ENCODE assay signal across 8 cellular contexts in genomic region chr2:27133905-27134780, GRCh38. TPM values are rescaled to one million over a fixed set of nuclear protein-coding genes. Genes with fewer than 3 reads are reported as not detected.
A peak's percentile ranks its signal among the peaks of the same experiment; 100 is the strongest.
DNase-seq lines count a peak whose midpoint lies in the region; ATAC-seq, FAIRE-seq and TF ChIP-seq lines count a peak whose summit lies in the region.

TSS of gene PREB (minus strand) at chr2:27134636. CDS start at chr2:27134421, 215 bp downstream.

- H3K4me1 ChIP-seq in H1 (replicated peaks in 1 of 4; ENCODE audit: control insufficient read depth in 3 of 4, insufficient read depth in 4 of 4, low read length in 3 of 4) = peaks cover 0 to 4% (median 3%) of the 10 kb centered on the region in 4 experiments; a peak in 5 of 7 replicates
- H3K4me1 ChIP-seq in mesendoderm (ENCODE audit: control insufficient read depth, low read depth, low read length) = peaks cover 6% of the 10 kb centered on the region

- peak; percentile 77 for ATAC-seq in GM21360 (IDR thresholded peaks at IDR 0.05; ENCODE audit: unreplicated experiment)

- H3K18ac ChIP-seq in H1 (ENCODE audit: extremely low read depth, low read length) (no peak within 1 kb of the TSS), mesendoderm (ENCODE audit: low read length) (peak within 1 kb of the TSS; percentile 44)

- H3K4ac ChIP-seq in H1 (replicated peaks; ENCODE audit: insufficient read length, low read depth, low read length) (no peak within 1 kb of the TSS), mesendoderm (ENCODE audit: low read depth, low read length) (no peak within 1 kb of the TSS)

- H4K20me1 ChIP-seq in H1 (replicated peaks in 1 of 2; ENCODE audit: control insufficient read depth in 1 of 2, insufficient read depth in 2 of 2, low read length in 2 of 2) = peaks cover 8 to 14% of the 10 kb centered on the region in 2 experiments

- no peak within 1 kb of the TSS for H2BK20ac ChIP-seq in H1 (ENCODE audit: low read length)

- H3K4me2 ChIP-seq in H1 (ENCODE audit: insufficient read depth in 1 of 2, low read depth in 2 of 2, low read length in 2 of 2) (peak within 1 kb of the TSS; percentile 61 to 77), mesendoderm (ENCODE audit: low read length) (peak within 1 kb of the TSS; percentile 93)

- H3K9ac ChIP-seq in H1 (replicated peaks in 1 of 4; ENCODE audit: extremely low read depth in 1 of 4, low read depth in 3 of 4, low read length in 3 of 4) (peak within 1 kb of the TSS; percentile 61 to 70 (median 66)), mesendoderm (ENCODE audit: low read length) (peak within 1 kb of the TSS; percentile 85)

- peak; percentile 56 to 67 for TF ChIP-seq RAD21 in H1 (IDR thresholded peaks at IDR 0.05 in 1 of 2, conservative IDR thresholded peaks at IDR 0.05 in 1 of 2; ENCODE audit: low read depth in 2 of 2, low read length in 2 of 2)

- TF ChIP-seq POLR2A in H1 (IDR thresholded peaks at IDR 0.05; ENCODE audit: control extremely low read depth in 1 of 2, low read depth in 2 of 2, low read length in 2 of 2) = no peak

- peak within 1 kb of the TSS; percentile 21; the same call in 1 of the 2 replicates for H2BK12ac ChIP-seq in H1 (ENCODE audit: low read depth, low read length)

- H2BK120ac ChIP-seq in H1 (replicated peaks; ENCODE audit: low read depth, low read length) (peak within 1 kb of the TSS; percentile 75), mesendoderm (ENCODE audit: low read depth, low read length) (no peak within 1 kb of the TSS)

- POLR2A ChIA-PET in H1 (lab: Charles Lee; ENCODE audit: partially characterized antibody) = interaction anchor here (0.6 to 2.3 kb wide), 23 partner anchors 8 to 230 kb away, joined by 3 to 24 read pairs (median 3); partner anchors contain the start of genes ABHD1, ATRAID, CAD and CGREF1

- H3K79me2 ChIP-seq in H1 (ENCODE audit: control insufficient read depth in 1 of 2, insufficient read depth in 2 of 2, low read length in 2 of 2) = peaks cover 0 to 15% of the 10 kb centered on the region in 2 experiments; a peak in 2 of 4 replicates
- H3K79me2 ChIP-seq in mesendoderm (ENCODE audit: control insufficient read depth, insufficient read depth, low read length) = peaks cover 11% of the 10 kb centered on the region

- H3K27me3 ChIP-seq in H1 (replicated peaks in 1 of 4; ENCODE audit: control insufficient read depth in 3 of 4, extremely low read depth in 1 of 4, insufficient read depth in 3 of 4, low read length in 3 of 4) (no peaks in the 10 kb centered on the region), mesendoderm (ENCODE audit: insufficient read depth, low read length, poor library complexity) (no peaks in the 10 kb centered on the region)

- H3K56ac ChIP-seq in H1 (replicated peaks; ENCODE audit: insufficient read length, low read depth, low read length) (peak within 1 kb of the TSS; percentile 26), mesendoderm (ENCODE audit: low read length) (peak within 1 kb of the TSS; percentile 89)

- peak within 1 kb of the TSS; percentile 25; the same call in 1 of the 2 replicates for H3K27ac ChIP-seq in H1 (ENCODE audit: low read depth, low read length)
- peak within 1 kb of the TSS; percentile 10 for H3K27ac ChIP-seq in mesendoderm (ENCODE audit: low read depth, low read length)

- WGBS in H1 (ENCODE audit: extremely low coverage in 1 of 2, insufficient coverage in 1 of 2, insufficient read length in 1 of 2, insufficient replicate concordance in 2 of 2, low coverage in 1 of 2, low lambda C conversion rate in 2 of 2, missing lambda C conversion rate in 1 of 2), 2 experiments = 2% methylated on average over 72 of the region's 86 CpGs; no CpG with 5 or more reads in 1 of the 2 experiments
- WGBS in mesendoderm (ENCODE audit: extremely low coverage, insufficient coverage, low lambda C conversion rate) = no CpG with 5 or more reads among the region's 86 CpGs

- peak within 1 kb of the TSS; percentile 39 for H4K91ac ChIP-seq in H1 (replicated peaks; ENCODE audit: insufficient read length, low read length)

- H3K79me1 ChIP-seq in H1 (ENCODE audit: low read depth, low read length) (peaks cover 4% of the 10 kb centered on the region), mesendoderm (ENCODE audit: low read length) (peaks cover 10% of the 10 kb centered on the region)

- H3K36me3 ChIP-seq in H1 (ENCODE audit: control insufficient read depth in 2 of 4, insufficient read depth in 4 of 4, low read length in 3 of 4) (peaks cover 2 to 26% (median 16%) of the 10 kb centered on the region in 4 experiments; a peak in 6 of 8 replicates), mesendoderm (ENCODE audit: control insufficient read depth, insufficient read depth, low read length) (peaks cover 8% of the 10 kb centered on the region)

- no peak within 1 kb of the TSS for H2AK5ac ChIP-seq in H1 (ENCODE audit: low read depth, low read length)
- no peak within 1 kb of the TSS for H2AK5ac ChIP-seq in mesendoderm (ENCODE audit: low read length)

- no peak within 1 kb of the TSS for H3K14ac ChIP-seq in H1 (ENCODE audit: insufficient read length)

- TF ChIP-seq CTCF in H1 (IDR thresholded peaks at IDR 0.05; ENCODE audit: control extremely low read depth in 1 of 3, insufficient read depth in 1 of 3, low read depth in 1 of 3, low read length in 3 of 3) = peak in 2 of 3 experiments; percentile 46 to 60; a peak in 2 of 4 replicates

- TF ChIP-seq EP300 in H1 (IDR thresholded peaks at IDR 0.05; ENCODE audit: borderline replicate concordance in 1 of 2, low read depth in 2 of 2, low read length in 2 of 2) = no peak

- DNase-seq in COLO829 (ENCODE audit: low spot score) (peak; percentile 95), HTR-8/SVneo (ENCODE audit: insufficient read length, low spot score) (peak; percentile 99), NOMO-1 treated with dmso at 0.1 percent for 144 hours (lab: John Stamatoyannopoulos, UW; ENCODE audit: unreplicated experiment) (peak; percentile 92), H1 (ENCODE audit: low read depth in 1 of 2, low spot score in 2 of 2) (peak; percentile 92 to 100), mesendoderm (peak; percentile 97)
- DNase-seq in activated CD8-positive, alpha-beta memory T cell treated with anti-CD3 and anti-CD28 coated beads for 48 hours (ENCODE audit: low read depth in 2 of 3, low spot score in 2 of 3) = peak; percentile 96 to 99 (median 98)
- peak; percentile 94 for DNase-seq in stimulated activated CD8-positive, alpha-beta memory T cell treated with anti-CD3 and anti-CD28 coated beads, Interleukin-15, amount 100 ng/mL, for 1 hour (ENCODE audit: low read depth)

- 0 out of 2 replicates have a peak within 1 kb of the TSS, but pooled peaks have one; percentile 60 for H2BK5ac ChIP-seq in H1 (ENCODE audit: low read depth, low read length)
- H2BK5ac ChIP-seq in mesendoderm (ENCODE audit: low read length) = no peak within 1 kb of the TSS

- peaks cover 2% of the 10 kb centered on the region; the same call in 1 of the 2 replicates for H3K23me2 ChIP-seq in H1 (ENCODE audit: low read depth, low read length)

- peak within 1 kb of the TSS; percentile 69 for H4K8ac ChIP-seq in H1 (ENCODE audit: extremely low read depth, insufficient read depth, low read length)
- H4K8ac ChIP-seq in mesendoderm (ENCODE audit: low read depth, low read length) = no peak within 1 kb of the TSS

- H3K9me3 ChIP-seq in H1 (ENCODE audit: insufficient read depth in 2 of 2, low read depth in 1 of 2, low read length in 1 of 2) = no peaks in the 10 kb centered on the region

- CTCF ChIA-PET in H1 (lab: Charles Lee; ENCODE audit: partially characterized antibody) = interaction anchor here (0.6 to 4.3 kb wide), 43 partner anchors 8 to 169 kb away, joined by 3 to 38 read pairs (median 5); partner anchors contain the start of genes ABHD1, ATRAID, CGREF1 and KHK

- no peak within 1 kb of the TSS for H2BK15ac ChIP-seq in H1 (ENCODE audit: low read length)
- no peak within 1 kb of the TSS for H2BK15ac ChIP-seq in mesendoderm (replicated peaks; ENCODE audit: low read depth)

- H4K5ac ChIP-seq in H1 (ENCODE audit: insufficient read length, low read depth, low read length) = peak within 1 kb of the TSS; percentile 13
- H4K5ac ChIP-seq in mesendoderm (ENCODE audit: low read length) = no peak within 1 kb of the TSS

- H3K4me3 ChIP-seq in H1 (ENCODE audit: extremely low read depth in 1 of 4, insufficient read depth in 2 of 4, low read depth in 3 of 4, low read length in 4 of 4) (peak within 1 kb of the TSS; percentile 68 to 91 (median 88)), mesendoderm (ENCODE audit: low read length) (peak within 1 kb of the TSS; percentile 69)

- peak within 1 kb of the TSS; percentile 31; the same call in 1 of the 2 replicates for H2AFZ ChIP-seq in H1 (ENCODE audit: low read length)

- H3K23ac ChIP-seq in H1 (ENCODE audit: insufficient read length) (no peak within 1 kb of the TSS), mesendoderm (ENCODE audit: low read length) (no peak within 1 kb of the TSS)

- peak; percentile 99 for FAIRE-seq in HTR-8/SVneo (lab: Jason Lieb, UNC)
- FAIRE-seq in H1 (lab: Jason Lieb, UNC) = no peak

TF ChIP-seq in H1, 55 proteins besides CTCF, POLR2A, EP300 and RAD21 (continues in another document):
- TF ChIP-seq CREB1 (IDR thresholded peaks at IDR 0.05) (peak; percentile 85), SAP30 (IDR thresholded peaks at IDR 0.05; ENCODE audit: insufficient read depth, insufficient replicate concordance, low read length) (peak; percentile 51), POLR2AphosphoS5 (IDR thresholded peaks at IDR 0.05; ENCODE audit: low read depth, low read length) (no peak; the same call in 1 of the 2 replicates), KDM5A (IDR thresholded peaks at IDR 0.05; ENCODE audit: low read length) (0 out of 2 replicates have a peak, but pooled peaks have one; percentile 7), NRF1 (IDR thresholded peaks at IDR 0.05; ENCODE audit: low read depth, low read length) (peak; percentile 100), SRF (IDR thresholded peaks at IDR 0.05; ENCODE audit: low read depth, low read length) (no peak), KDM4A (IDR thresholded peaks at IDR 0.05; ENCODE audit: low read depth, low read length, severe bottlenecking) (peak; percentile 93), ASH2L (IDR thresholded peaks at IDR 0.05; ENCODE audit: low read length) (peak; percentile 92), TEAD4 (IDR thresholded peaks at IDR 0.05; ENCODE audit: low read depth, low read length) (no peak), CHD1 (IDR thresholded peaks at IDR 0.05; ENCODE audit: low read depth, low read length) (no peak), SP4 (IDR thresholded peaks at IDR 0.05; ENCODE audit: low read length) (peak; percentile 93; the same call in 1 of the 2 replicates)

RNA-seq across cellular contexts. Expression of gene PREB, which starts in this region (rescaled TPM):
- 51.2 and 54.1 TPM in 2 replicates for total RNA-seq in H1 (2021; fragmentation: NEBNext Ultra II Directional; extraction: Animal tissue kit (Norgen Biotek cat#: 25700))
- 72.2 and 74.4 TPM in 2 replicates for polyA plus RNA-seq in H1 (2011; rRNA removed)
- 71.6 TPM for polyA plus RNA-seq in H1 (2011; cell fraction: cytosol; rRNA removed)
- 92.0 TPM for polyA plus RNA-seq in H1 (2011; cell fraction: nucleus; rRNA removed)
- 36.7 to 55.6 TPM (median 49.3 TPM) in 4 replicates for polyA plus RNA-seq in H1 (2012, experiment 1 of 2)
- 69.2 TPM for polyA plus RNA-seq in H1 (2012, experiment 2 of 2)
- polyA plus RNA-seq in H1 (2013, experiment 1 of 2) = 37.6 TPM
- 36.8 TPM for polyA plus RNA-seq in H1 (2013, experiment 2 of 2)
- 87.7 and 101 TPM in 2 replicates for polyA minus RNA-seq in H1 (2011; rRNA and poly(A)+ RNA removed)
- polyA minus RNA-seq in H1 (2011; cell fraction: cytosol; rRNA and poly(A)+ RNA removed) = 21.7 TPM
- 27.5 TPM for polyA minus RNA-seq in H1 (2011; cell fraction: nucleus; rRNA and poly(A)+ RNA removed)
- polyA plus RNA-seq in mesendoderm (2013, experiment 1 of 2) = 33.9 TPM
- 34.2 TPM for polyA plus RNA-seq in mesendoderm (2013, experiment 2 of 2)

Comparison
In these comparisons a context has a peak if more than half of its experiments do, and no peak if none do; other contexts are left out.
1. Peak in every context shown above with its lines: DNase-seq, ATAC-seq, H3K4me3 ChIP-seq and H3K27ac ChIP-seq.